ENCODE assay signal across 1 cellular context in genomic region chr6:137829641-137830083, GRCh38.
TF ChIP-seq lines count a peak whose summit lies in the region.

No MANE protein-coding gene starts in this region.

TF ChIP-seq in HepG2, 621 proteins besides CTCF, POLR2A, EP300 and RAD21:
- TF ChIP-seq JUND (CRISPR knock-in tag; IDR thresholded peaks at IDR 0.05) (no peak), RBM39 (IDR thresholded peaks at IDR 0.05; ENCODE audit: low read depth, low read length, poor library complexity, severe bottlenecking) (no peak)
